17 cellular contexts compared by ENCODE assay signal in the genomic region with DNA sequence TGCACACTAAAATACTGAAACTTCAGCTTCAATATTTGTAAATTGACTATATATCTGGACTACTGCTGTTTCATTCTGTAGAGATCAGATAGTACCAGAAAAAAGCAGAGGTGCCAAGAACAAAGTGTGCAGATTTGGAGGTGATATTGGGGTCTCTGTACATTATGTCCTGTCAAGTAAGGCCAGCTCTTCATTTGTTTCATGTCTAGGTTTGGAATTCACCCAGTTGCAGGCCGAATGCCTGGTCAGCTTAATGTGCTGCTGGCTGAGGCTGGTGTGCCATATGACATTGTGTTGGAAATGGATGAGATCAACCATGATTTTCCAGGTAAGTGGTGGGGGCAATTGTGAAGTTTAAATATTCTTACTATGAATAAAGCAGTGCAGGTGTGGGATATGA.
DNase-seq lines count a peak whose midpoint lies in the region; ATAC-seq, FAIRE-seq and TF ChIP-seq lines count a peak whose summit lies in the region.
"Had no signal": no experiment of that assay in that cellular context is flagged by ENCODE, and none has a peak within 500 bp of the region (broad histone marks: within the 10 kb centered on the region; RNA-seq: fewer than 3 reads in every experiment).

No MANE protein-coding gene starts in this region.

- H3K4me2 ChIP-seq in IMR-90 (ENCODE audit: low read depth, low read length): no peak overlapping the region
- H3K4me2 ChIP-seq: BLaER1 had no signal

- H3K9me1 ChIP-seq in IMR-90 (ENCODE audit: insufficient read depth, low read length): no peaks in the 10 kb centered on the region

- intact Hi-C loops in IMR-90 (cut with micrococcal nuclease): no loop called here
- intact Hi-C loops in left cardiac atrium (cut with DNase I): no loop called here
- intact Hi-C loops in CD4-positive, alpha-beta T cell (cut with DNase I, micrococcal nuclease): no loop called here

- H3K36me3 Mint-ChIP-seq in nephron progenitor cell (ENCODE audit: low read depth): peaks cover 34% of the 10 kb centered on the region
- peaks cover 95% of the 10 kb centered on the region for H3K36me3 Mint-ChIP-seq in CD4-positive, alpha-beta T cell (ENCODE audit: low read depth)

- H3K9ac ChIP-seq in IMR-90 (ENCODE audit: low read depth, low read length): no peak overlapping the region
- H3K9ac ChIP-seq: BLaER1 had no signal

- TF ChIP-seq CTCF in IMR-90 (conservative IDR thresholded peaks at IDR 0.05; ENCODE audit: low read depth, low read length) (no peak), nephron progenitor cell (IDR thresholded peaks at IDR 0.05) (no peak)
- no peak for TF ChIP-seq CTCF in CD4-positive, alpha-beta T cell (IDR thresholded peaks at IDR 0.05)

- no peak overlapping the region for H3K14ac ChIP-seq in IMR-90 (replicated peaks; ENCODE audit: low read depth, low read length)

- H3K79me1 ChIP-seq in IMR-90 (ENCODE audit: low read depth in 1 of 2, low read length in 2 of 2): peaks cover 9 to 13% of the 10 kb centered on the region in 2 experiments; a peak in 3 of 4 replicates

- H2AK5ac ChIP-seq in IMR-90 (ENCODE audit: low read depth, low read length): no peak overlapping the region

- H3K4me3 Mint-ChIP-seq in nephron progenitor cell: no peak overlapping the region
- H3K4me3 Mint-ChIP-seq in CD4-positive, alpha-beta T cell: no peak overlapping the region

- no peak overlapping the region for H2BK5ac ChIP-seq in IMR-90 (ENCODE audit: low read depth, low read length, poor library complexity, severe bottlenecking)

- POLR2A ChIA-PET in IMR-90 (lab: Charles Lee; ENCODE audit: unreplicated experiment): no interaction called here
- POLR2A ChIA-PET in CD4-positive, alpha-beta T cell (lab: Charles Lee): no interaction called here

- H2BK20ac ChIP-seq in IMR-90 (ENCODE audit: low read depth, low read length): no peak overlapping the region

- H4K91ac ChIP-seq in IMR-90 (ENCODE audit: insufficient read depth, low read depth, low read length): no peak overlapping the region

- peaks cover 3% of the 10 kb centered on the region for H3K27me3 Mint-ChIP-seq in nephron progenitor cell (ENCODE audit: low read depth, poor library complexity)
- H3K27me3 Mint-ChIP-seq in CD4-positive, alpha-beta T cell: no peaks in the 10 kb centered on the region

- no peak overlapping the region for H4K5ac ChIP-seq in IMR-90 (ENCODE audit: low read depth, low read length)

- H3K4me3 ChIP-seq in IMR-90 (ENCODE audit: insufficient read depth, low read depth, low read length): no peak overlapping the region
- H3K4me3 ChIP-seq: BLaER1 had no signal

- DNase-seq in IMR-90: no peak
- peak; percentile 75 for DNase-seq in cerebellar cortex (ENCODE audit: low spot score)
- DNase-seq in left cardiac atrium: no peak
- DNase-seq in nephron progenitor cell: no peak
- DNase-seq in CD4-positive, alpha-beta T cell: no peak
- DNase-seq in GM19239 (ENCODE audit: insufficient read length, low spot score): no peak
- no peak for DNase-seq in stimulated activated naive CD8-positive, alpha-beta T cell treated with anti-CD3 and anti-CD28 coated beads, Interleukin-15, Interleukin-2, amounts not matched to agents 100 U/mL and 50 U/mL, for 24 hours
- DNase-seq: DMS79, HCEC 1CT, KBM-7, NCI-H1694 treated with DMSO at 0.1 percent for 48 hours, NCI-H510A treated with DMSO at 0.1 percent for 48 hours, NCI-H774 had no signal

- CTCF ChIA-PET in IMR-90 (lab: Yijun Ruan, JAX): no interaction called here
- CTCF ChIA-PET in CD4-positive, alpha-beta T cell (lab: Charles Lee): interaction anchor here (0.7 kb wide), 1 partner anchor 1078 kb away, joined by 3 read pairs; no protein-coding TSS in a partner anchor

- no peaks in the 10 kb centered on the region for H4K20me1 ChIP-seq in IMR-90 (ENCODE audit: insufficient read depth, low read length)

- H2BK120ac ChIP-seq in IMR-90 (ENCODE audit: low read depth, low read length): no peak overlapping the region

- no peaks in the 10 kb centered on the region for H3K4me1 ChIP-seq in IMR-90 (ENCODE audit: control insufficient read depth, insufficient read depth, low read length)
- H3K4me1 ChIP-seq: BLaER1 had no signal

- no peak overlapping the region for H3K23ac ChIP-seq in IMR-90 (ENCODE audit: low read depth, low read length)

- in situ Hi-C loops in IMR-90 (cut with MboI; ENCODE audit: low sequenced_read_pairs): no loop called here

- no peak overlapping the region for H4K8ac ChIP-seq in IMR-90 (ENCODE audit: low read depth in 2 of 2, low read length in 2 of 2)

- no peak overlapping the region for H2AFZ ChIP-seq in IMR-90 (replicated peaks; ENCODE audit: low read length, poor library complexity)

- no peaks in the 10 kb centered on the region for H3K27me3 ChIP-seq in IMR-90 (ENCODE audit: control insufficient read depth, insufficient read depth, low read length)
- no peaks in the 10 kb centered on the region for H3K27me3 ChIP-seq in CD4-positive, alpha-beta T cell (ENCODE audit: control insufficient read depth, insufficient read depth, low read length)
- H3K27me3 ChIP-seq: BLaER1 had no signal

- no CpG with 5 or more reads among the region's 1 CpG for WGBS in IMR-90 (ENCODE audit: extremely low coverage in 2 of 2, insufficient read length in 1 of 2), 2 experiments

- no peak overlapping the region for H3K27ac ChIP-seq in IMR-90 (ENCODE audit: insufficient read depth, low read length)
- no peak overlapping the region for H3K27ac ChIP-seq in CD4-positive, alpha-beta T cell (ENCODE audit: low read depth, low read length)
- H3K27ac ChIP-seq: BLaER1 had no signal

- H2BK15ac ChIP-seq in IMR-90 (ENCODE audit: low read depth, low read length): no peak overlapping the region

- no peak for TF ChIP-seq POLR2A in IMR-90 (IDR thresholded peaks at IDR 0.05; ENCODE audit: low read depth, low read length)

- no TSS peak for BruUV-seq in IMR-90 (replicated peaks; lab: Mats Ljungman, UMichigan)

- no peaks in the 10 kb centered on the region for H3K4me1 Mint-ChIP-seq in nephron progenitor cell
- peaks cover 14% of the 10 kb centered on the region for H3K4me1 Mint-ChIP-seq in CD4-positive, alpha-beta T cell (ENCODE audit: low read depth)

- no peak for TF ChIP-seq RAD21 in IMR-90 (IDR thresholded peaks at IDR 0.05; ENCODE audit: low read length)

- peak overlapping the region; percentile 26 for H2AK9ac ChIP-seq in IMR-90 (replicated peaks; ENCODE audit: low read depth, low read length, poor library complexity)

- H3K4ac ChIP-seq in IMR-90 (ENCODE audit: low read depth, low read length): no peak overlapping the region

- dilution Hi-C loops in IMR-90 (cut with HindIII; ENCODE audit: low sequenced_read_pairs, unreplicated experiment): no loop called here

- FAIRE-seq in GM19239 (lab: Jason Lieb, UNC): no peak
- FAIRE-seq: D721Med, RCC 7860 had no signal

- ATAC-seq in IMR-90 (ENCODE audit: low read depth) (no peak), left cardiac atrium (peak; percentile 30 to 59), GM18498 (IDR thresholded peaks at IDR 0.05; ENCODE audit: unreplicated experiment) (no peak)
- ATAC-seq in CD4-positive, alpha-beta T cell (ENCODE audit: poor library complexity): no peak
- ATAC-seq in stimulated activated naive CD8-positive, alpha-beta T cell treated with anti-CD3 and anti-CD28 coated beads, Interleukin-15, Interleukin-2, amounts not matched to agents 100 U/mL and 50 U/mL, for 24 hours: no peak

- H3K9me3 ChIP-seq in IMR-90 (ENCODE audit: control insufficient read depth, insufficient read depth, low read length): no peaks in the 10 kb centered on the region
- peaks cover 5% of the 10 kb centered on the region for H3K9me3 ChIP-seq in CD4-positive, alpha-beta T cell (ENCODE audit: control insufficient read depth, low read length)

- no peak overlapping the region for H3K18ac ChIP-seq in IMR-90 (ENCODE audit: low read depth, low read length)

- no peak overlapping the region for H3K56ac ChIP-seq in IMR-90 (ENCODE audit: extremely low read depth, insufficient read depth, low read length)

- peak overlapping the region; percentile 13 for H3K27ac Mint-ChIP-seq in nephron progenitor cell
- no peak overlapping the region for H3K27ac Mint-ChIP-seq in CD4-positive, alpha-beta T cell

- peaks cover 4% of the 10 kb centered on the region; the same call in 1 of the 2 replicates for H3K36me3 ChIP-seq in IMR-90 (ENCODE audit: control insufficient read depth, insufficient read depth, low read length)

- H3K9me3 Mint-ChIP-seq in nephron progenitor cell: peaks cover 22% of the 10 kb centered on the region
- H3K9me3 Mint-ChIP-seq in CD4-positive, alpha-beta T cell: peaks cover 9% of the 10 kb centered on the region

TF ChIP-seq in IMR-90, 13 proteins besides CTCF, POLR2A, EP300 and RAD21 (continues in another document):
- TF ChIP-seq RFX5 (IDR thresholded peaks at IDR 0.05; ENCODE audit: low read depth, low read length): no peak
- TF ChIP-seq FOS (IDR thresholded peaks at IDR 0.05; ENCODE audit: low read depth, low read length): no peak
- no peak for TF ChIP-seq MAFK (IDR thresholded peaks at IDR 0.05; ENCODE audit: low read depth, low read length)
- no peak for TF ChIP-seq MAZ (IDR thresholded peaks at IDR 0.05; ENCODE audit: borderline replicate concordance, low read depth, low read length)
- no peak for TF ChIP-seq CHD1 (IDR thresholded peaks at IDR 0.05; ENCODE audit: low read depth, low read length)
- no peak for TF ChIP-seq SMC3 (IDR thresholded peaks at IDR 0.05; ENCODE audit: low read depth, low read length)
- TF ChIP-seq NFE2L2 (IDR thresholded peaks at IDR 0.05; ENCODE audit: low read depth, low read length): no peak
- TF ChIP-seq, protein P1, sequence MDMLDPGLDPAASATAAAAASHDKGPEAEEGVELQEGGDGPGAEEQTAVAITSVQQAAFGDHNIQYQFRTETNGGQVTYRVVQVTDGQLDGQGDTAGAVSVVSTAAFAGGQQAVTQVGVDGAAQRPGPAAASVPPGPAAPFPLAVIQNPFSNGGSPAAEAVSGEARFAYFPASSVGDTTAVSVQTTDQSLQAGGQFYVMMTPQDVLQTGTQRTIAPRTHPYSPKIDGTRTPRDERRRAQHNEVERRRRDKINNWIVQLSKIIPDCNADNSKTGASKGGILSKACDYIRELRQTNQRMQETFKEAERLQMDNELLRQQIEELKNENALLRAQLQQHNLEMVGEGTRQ (IDR thresholded peaks at IDR 0.05; ENCODE audit: low read depth, low read length): no peak
- TF ChIP-seq MXI1 (IDR thresholded peaks at IDR 0.05; ENCODE audit: borderline replicate concordance, low read depth, low read length): no peak
- no peak for TF ChIP-seq CEBPB (IDR thresholded peaks at IDR 0.05; ENCODE audit: low read depth, low read length)
- TF ChIP-seq BHLHE40 (IDR thresholded peaks at IDR 0.05; ENCODE audit: low read depth, low read length): no peak
- TF ChIP-seq, protein P2, sequence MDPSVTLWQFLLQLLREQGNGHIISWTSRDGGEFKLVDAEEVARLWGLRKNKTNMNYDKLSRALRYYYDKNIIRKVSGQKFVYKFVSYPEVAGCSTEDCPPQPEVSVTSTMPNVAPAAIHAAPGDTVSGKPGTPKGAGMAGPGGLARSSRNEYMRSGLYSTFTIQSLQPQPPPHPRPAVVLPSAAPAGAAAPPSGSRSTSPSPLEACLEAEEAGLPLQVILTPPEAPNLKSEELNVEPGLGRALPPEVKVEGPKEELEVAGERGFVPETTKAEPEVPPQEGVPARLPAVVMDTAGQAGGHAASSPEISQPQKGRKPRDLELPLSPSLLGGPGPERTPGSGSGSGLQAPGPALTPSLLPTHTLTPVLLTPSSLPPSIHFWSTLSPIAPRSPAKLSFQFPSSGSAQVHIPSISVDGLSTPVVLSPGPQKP (IDR thresholded peaks at IDR 0.05; ENCODE audit: borderline replicate concordance, low read depth, low read length): no peak

Comparison
In these comparisons a context has a peak if more than half of its experiments do, and no peak if none do; other contexts are left out.
1. ATAC-seq: peak in left cardiac atrium (2 of 2); none in IMR-90 (single experiment), GM18498 (single experiment), CD4-positive, alpha-beta T cell (single experiment) and stimulated activated naive CD8-positive, alpha-beta T cell treated with anti-CD3 and anti-CD28 coated beads, Interleukin-15, Interleukin-2, amounts not matched to agents 100 U/mL and 50 U/mL, for 24 hours (single experiment).